In genomic region chr12:120879102-120879501, GRCh38 we compare ENCODE assay signal across 15 cellular contexts. TPM values are rescaled to one million over a fixed set of nuclear protein-coding genes. Genes with fewer than 3 reads are reported as not detected.
DNase-seq lines count a peak whose midpoint lies in the region; ATAC-seq, FAIRE-seq and TF ChIP-seq lines count a peak whose summit lies in the region.
"Had no signal": no experiment of that assay in that cellular context is flagged by ENCODE, and none has a peak within 500 bp of the region (broad histone marks: within the 10 kb centered on the region; RNA-seq: fewer than 3 reads in every experiment).

No MANE protein-coding gene starts in this region.

- H3K79me2 ChIP-seq in keratinocyte (ENCODE audit: control insufficient read depth, insufficient read depth, low read length): peaks cover 61% of the 10 kb centered on the region

- no peak for TF ChIP-seq CTCF in CD8-positive, alpha-beta T cell (IDR thresholded peaks at IDR 0.05)
- TF ChIP-seq CTCF in keratinocyte (optimal IDR thresholded peaks at IDR 0.05 in 1 of 3, IDR thresholded peaks at IDR 0.05 in 1 of 3, conservative IDR thresholded peaks at IDR 0.05 in 1 of 3; ENCODE audit: extremely low read depth in 1 of 3, insufficient read depth in 2 of 3, low read length in 3 of 3) (no peak), neutrophil (IDR thresholded peaks at IDR 0.05) (no peak), vagina (IDR thresholded peaks at IDR 0.05) (no peak)

- H3K27me3 ChIP-seq in CD8-positive, alpha-beta T cell (ENCODE audit: insufficient read depth, low read length): no peaks in the 10 kb centered on the region
- H3K27me3 ChIP-seq in keratinocyte (ENCODE audit: control insufficient read depth, extremely low read depth, insufficient read depth, low read length): no peaks in the 10 kb centered on the region
- H3K27me3 ChIP-seq in neutrophil: no peaks in the 10 kb centered on the region
- H3K27me3 ChIP-seq in vagina: no peaks in the 10 kb centered on the region

- H2AFZ ChIP-seq in keratinocyte (ENCODE audit: control insufficient read depth, low read length): no peak overlapping the region

- H3K9me1 ChIP-seq in keratinocyte (ENCODE audit: control insufficient read depth, extremely low read depth, insufficient read depth, low read length): no peaks in the 10 kb centered on the region

- no peaks in the 10 kb centered on the region for H4K20me1 ChIP-seq in keratinocyte (ENCODE audit: control insufficient read depth, extremely low read depth, insufficient read depth, low read length)

- no peak overlapping the region for H3K4me3 ChIP-seq in CD8-positive, alpha-beta T cell (ENCODE audit: low read depth, low read length)
- no peak overlapping the region for H3K4me3 ChIP-seq in SK-N-MC
- H3K4me3 ChIP-seq in keratinocyte (ENCODE audit: control insufficient read depth in 2 of 3, extremely low read depth in 1 of 3, insufficient read depth in 2 of 3, low read depth in 1 of 3, low read length in 3 of 3): no peak overlapping the region
- no peak overlapping the region for H3K4me3 ChIP-seq in neutrophil (ENCODE audit: low read depth in 1 of 2, low read length in 1 of 2)
- H3K4me3 ChIP-seq in vagina: no peak overlapping the region

- TF ChIP-seq POLR2A in vagina (IDR thresholded peaks at IDR 0.05): no peak

- H3K27ac Mint-ChIP-seq in CD8-positive, alpha-beta T cell: peak overlapping the region; percentile 4

- no peak for DNase-seq in CD8-positive, alpha-beta T cell
- no peak for DNase-seq in SK-N-MC (ENCODE audit: low read depth, low spot score)
- DNase-seq in keratinocyte (ENCODE audit: low read depth, low spot score): no peak
- no peak for DNase-seq in NCI-H748 treated with DMSO at 0.1 percent for 48 hours (lab: John Stamatoyannopoulos, UW)
- DNase-seq in NCI-H2029 (lab: John Stamatoyannopoulos, UW): no peak
- DNase-seq in vagina (ENCODE audit: extremely low spot score in 2 of 2): no peak
- DNase-seq: AML-193, MV-4-11, NCI-H1417 treated with DMSO at 0.1 percent for 48 hours, NCI-H2081, NCI-H446, Right ventricle myocardium superior had no signal

- no peak overlapping the region for H3K4me3 Mint-ChIP-seq in CD8-positive, alpha-beta T cell

- no peaks in the 10 kb centered on the region for H3K9me3 Mint-ChIP-seq in CD8-positive, alpha-beta T cell

- peak overlapping the region; percentile 88 for H3K4me2 ChIP-seq in keratinocyte (ENCODE audit: control insufficient read depth, extremely low read depth, insufficient read depth, low read depth, low read length)

- H3K9me3 ChIP-seq in CD8-positive, alpha-beta T cell (ENCODE audit: low read length): no peaks in the 10 kb centered on the region
- H3K9me3 ChIP-seq in SK-N-MC (ENCODE audit: low read depth, low read length): no peaks in the 10 kb centered on the region
- no peaks in the 10 kb centered on the region for H3K9me3 ChIP-seq in keratinocyte (ENCODE audit: control insufficient read depth, low read depth, low read length)
- H3K9me3 ChIP-seq in neutrophil: no peaks in the 10 kb centered on the region
- no peaks in the 10 kb centered on the region for H3K9me3 ChIP-seq in vagina

- POLR2A ChIA-PET in CD8-positive, alpha-beta T cell (lab: Charles Lee): interaction anchor here (0.6 to 0.8 kb wide), 2 partner anchors 15 to 16 kb away, joined by 3 to 5 read pairs; no protein-coding TSS in a partner anchor

- H3K27ac ChIP-seq in CD8-positive, alpha-beta T cell (ENCODE audit: low read depth, low read length): no peak overlapping the region
- H3K27ac ChIP-seq in SK-N-MC: 0 out of 2 replicates have a peak overlapping the region, but pooled peaks have one; percentile 20
- peak overlapping the region; percentile 55 for H3K27ac ChIP-seq in keratinocyte (ENCODE audit: control insufficient read depth, insufficient read depth, low read length)
- peak overlapping the region; percentile 44 for H3K27ac ChIP-seq in neutrophil
- H3K27ac ChIP-seq in vagina: no peak overlapping the region

- dilution Hi-C loops in keratinocyte (cut with MboI; ENCODE audit: extremely low pct_ligation_motif_present, low sequenced_read_pairs): no loop called here

- H3K9ac ChIP-seq in SK-N-MC (ENCODE audit: insufficient read length) (no peak overlapping the region), keratinocyte (ENCODE audit: control insufficient read depth, extremely low read depth, insufficient read depth, low read length) (no peak overlapping the region)

- peaks cover 12% of the 10 kb centered on the region for H3K4me1 ChIP-seq in CD8-positive, alpha-beta T cell (ENCODE audit: insufficient read depth, low read length)
- H3K4me1 ChIP-seq in keratinocyte (ENCODE audit: control insufficient read depth, extremely low read depth, insufficient read depth, low read length) (peaks cover 9% of the 10 kb centered on the region), neutrophil (ENCODE audit: control insufficient read depth in 1 of 2, insufficient read depth in 1 of 2, low read depth in 1 of 2, low read length in 1 of 2) (peaks cover 10 to 14% of the 10 kb centered on the region in 2 experiments), vagina (peaks cover 24% of the 10 kb centered on the region)

- no peak for ATAC-seq in CD8-positive, alpha-beta T cell
- no peak for ATAC-seq in HG03095 (IDR thresholded peaks at IDR 0.05; ENCODE audit: unreplicated experiment)
- ATAC-seq: SK-N-SH treated with all-trans-retinoic acid at 6 μM for 48 hours had no signal

- H3K36me3 Mint-ChIP-seq in CD8-positive, alpha-beta T cell: peaks cover 19% of the 10 kb centered on the region

- CTCF ChIA-PET in CD8-positive, alpha-beta T cell (lab: Charles Lee): no interaction called here

- intact Hi-C loops in CD8-positive, alpha-beta T cell (cut with DNase I, micrococcal nuclease): no loop called here
- intact Hi-C loops in vagina (cut with DNase I): no loop called here

- H3K4me1 Mint-ChIP-seq in CD8-positive, alpha-beta T cell (ENCODE audit: low read depth): peaks cover 64% of the 10 kb centered on the region

- no peaks in the 10 kb centered on the region for H3K27me3 Mint-ChIP-seq in CD8-positive, alpha-beta T cell (ENCODE audit: low read depth)

- FAIRE-seq in keratinocyte (lab: Jason Lieb, UNC): peak; percentile 67

- no peaks in the 10 kb centered on the region for H3K36me3 ChIP-seq in CD8-positive, alpha-beta T cell (ENCODE audit: insufficient read depth, low read length)
- H3K36me3 ChIP-seq in SK-N-MC (ENCODE audit: insufficient read depth, low read length) (no peaks in the 10 kb centered on the region; the same call in 1 of the 2 replicates), keratinocyte (ENCODE audit: control insufficient read depth in 2 of 2, extremely low read depth in 1 of 2, insufficient read depth in 2 of 2, low read length in 2 of 2) (no peaks in the 10 kb centered on the region), neutrophil (no peaks in the 10 kb centered on the region), vagina (no peaks in the 10 kb centered on the region)

RNA-seq across cellular contexts. Expression of gene SPPL3, which starts 25.1 kb away (rescaled TPM):
- 10 to 100 TPM; 42.3 to 42.9 TPM for total RNA-seq in CD8-positive, alpha-beta T cell
- polyA plus RNA-seq in keratinocyte: 28.3 to 36.9 TPM (median 30.5 TPM) in 3 replicates
- 12.7 TPM for polyA plus RNA-seq in keratinocyte (2011; ENCODE audit: low read depth)
- polyA plus RNA-seq in keratinocyte (2011; cell fraction: cytosol; rRNA removed): 30.0 and 51.7 TPM in 2 replicates
- polyA plus RNA-seq in keratinocyte (2011; cell fraction: nucleus; rRNA removed): 60.4 and 61.9 TPM in 2 replicates
- 25.5 and 34.8 TPM in 2 replicates for polyA plus RNA-seq in keratinocyte (2012; ENCODE audit: low replicate concordance)
- polyA minus RNA-seq in keratinocyte: 46.7 to 153 TPM (median 85.2 TPM) in 3 replicates
- 23.8 TPM for polyA minus RNA-seq in keratinocyte (2011; cell fraction: cytosol; rRNA and poly(A)+ RNA removed)
- 38.6 and 61.0 TPM in 2 replicates for polyA minus RNA-seq in keratinocyte (2011; cell fraction: nucleus; rRNA and poly(A)+ RNA removed)
- 48.9 TPM for total RNA-seq in vagina

Comparison
In these comparisons a context has a peak if more than half of its experiments do, and no peak if none do; other contexts are left out.
1. H3K27ac ChIP-seq: peak in SK-N-MC (single experiment), keratinocyte (single experiment) and neutrophil (single experiment); none in CD8-positive, alpha-beta T cell (single experiment) and vagina (single experiment).